Comparison of ENCODE assay signal across 1 cellular context in genomic region chr1:17113973-17114372, GRCh38.
TF ChIP-seq lines count a peak whose summit lies in the region.

No MANE protein-coding gene starts in this region.

TF ChIP-seq in K562, 482 proteins besides CTCF, POLR2A, EP300 and RAD21 (continued from another document):
- TF ChIP-seq ETV6 (IDR thresholded peaks at IDR 0.05; ENCODE audit: borderline replicate concordance in 1 of 2, low read depth in 2 of 2, low read length in 1 of 2) (no peak), ETV6 (CRISPR knock-in tag; IDR thresholded peaks at IDR 0.05; ENCODE audit: borderline replicate concordance) (no peak), MTA2 (IDR thresholded peaks at IDR 0.05; ENCODE audit: low read depth) (no peak), ZNF24 (IDR thresholded peaks at IDR 0.05) (peak; percentile 91)
